In the genomic region with DNA sequence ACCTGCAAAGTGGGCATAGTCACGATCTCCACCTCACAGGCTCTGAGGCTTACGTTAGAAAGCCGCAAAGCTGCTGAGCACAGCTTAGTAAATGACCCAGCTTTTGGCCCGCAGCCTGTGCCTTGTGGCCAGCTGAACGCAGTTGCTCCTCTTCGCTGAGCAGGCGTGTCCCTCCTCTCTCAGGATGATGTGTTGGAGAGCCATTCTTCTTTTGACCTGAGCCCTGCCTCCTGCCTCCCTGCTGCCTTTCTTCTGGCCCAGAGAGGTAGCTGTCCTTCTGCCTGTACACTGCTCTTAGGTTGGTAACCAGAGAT, we compare ENCODE assay signal across 8 cellular contexts. TPM values are rescaled to one million over a fixed set of nuclear protein-coding genes. Genes with fewer than 3 reads are reported as not detected.
DNase-seq lines count a peak whose midpoint lies in the region; ATAC-seq and TF ChIP-seq lines count a peak whose summit lies in the region.

No MANE protein-coding gene starts in this region.

- TF ChIP-seq CTCF in brain microvascular endothelial cell (IDR thresholded peaks at IDR 0.05; ENCODE audit: low read depth, low read length, missing control alignments) (no peak), stomach (IDR thresholded peaks at IDR 0.05) (no peak)

- in situ Hi-C loops in brain microvascular endothelial cell (cut with HindIII; ENCODE audit: low pct_ligation_motif_present, low sequenced_read_pairs) = no loop called here

- CTCF ChIA-PET in activated CD8-positive, alpha-beta memory T cell treated with anti-CD3 and anti-CD28 coated beads, Interleukin-2, amount 10 ng/mL, durations not matched to agents 7 days and 5 days (lab: Charles Lee) = interaction anchor here (2.2 to 2.7 kb wide), 3 partner anchors 21 to 54 kb away, joined by 8 to 20 read pairs (median 8); no protein-coding TSS in a partner anchor

- WGBS in stomach, 5 donors = 35 to 54% (median 52%) methylated on average over 4 to 7 of the region's 7 CpGs

- H3K27ac Mint-ChIP-seq in activated CD8-positive, alpha-beta memory T cell treated with anti-CD3 and anti-CD28 coated beads, Interleukin-2, amount 10 ng/mL, durations not matched to agents 7 days and 5 days = no peak overlapping the region

- TF ChIP-seq POLR2A in stomach (IDR thresholded peaks at IDR 0.05) = no peak

- H3K4me3 Mint-ChIP-seq in activated CD8-positive, alpha-beta memory T cell treated with anti-CD3 and anti-CD28 coated beads, Interleukin-2, amount 10 ng/mL, durations not matched to agents 7 days and 5 days = no peak overlapping the region

- no peak for ATAC-seq in HG03442 (IDR thresholded peaks at IDR 0.05; ENCODE audit: unreplicated experiment)
- no peak for ATAC-seq in activated CD8-positive, alpha-beta memory T cell treated with anti-CD3 and anti-CD28 coated beads, Interleukin-2, amount 10 ng/mL, durations not matched to agents 7 days and 5 days

- no peaks in the 10 kb centered on the region for H3K9me3 ChIP-seq in stomach

- DNase-seq in HCEC 1CT = peak; percentile 75
- DNase-seq in brain microvascular endothelial cell = peak; percentile 52
- peak; percentile 82 for DNase-seq in kidney glomerular epithelial cell (lab: John Stamatoyannopoulos, UW)
- peak; percentile 41 for DNase-seq in stomach
- no peak for DNase-seq in KG1 (lab: John Stamatoyannopoulos, UW)
- no peak for DNase-seq in activated CD4-positive, alpha-beta T cell treated with anti-CD3 and anti-CD28 coated beads, Interleukin-2, amount 50 U/mL, for 4 hours
- no peak for DNase-seq in activated CD8-positive, alpha-beta memory T cell treated with anti-CD3 and anti-CD28 coated beads, Interleukin-2, amount 10 ng/mL, durations not matched to agents 7 days and 5 days

- no peak for TF ChIP-seq EP300 in stomach (IDR thresholded peaks at IDR 0.05)

- H3K36me3 ChIP-seq in brain microvascular endothelial cell (replicated peaks) (peaks cover 44% of the 10 kb centered on the region), stomach (peaks cover 21 to 43% (median 28%) of the 10 kb centered on the region in 4 donors)

- H3K4me3 ChIP-seq in brain microvascular endothelial cell (ENCODE audit: low read depth, low read length) = no peak overlapping the region
- H3K4me3 ChIP-seq in stomach = no peak overlapping the region

- no peak overlapping the region for H3K27ac ChIP-seq in brain microvascular endothelial cell
- H3K27ac ChIP-seq in stomach = peak overlapping the region in 4 of 5 donors; percentile 57 to 87 (median 70)

- H3K27me3 Mint-ChIP-seq in activated CD8-positive, alpha-beta memory T cell treated with anti-CD3 and anti-CD28 coated beads, Interleukin-2, amount 10 ng/mL, durations not matched to agents 7 days and 5 days = no peaks in the 10 kb centered on the region

- H3K9me3 Mint-ChIP-seq in activated CD8-positive, alpha-beta memory T cell treated with anti-CD3 and anti-CD28 coated beads, Interleukin-2, amount 10 ng/mL, durations not matched to agents 7 days and 5 days (ENCODE audit: low read depth) = no peaks in the 10 kb centered on the region

- intact Hi-C loops in stomach (cut with DNase I; ENCODE audit: low total_unique reads) = no loop called here

- H3K4me1 Mint-ChIP-seq in activated CD8-positive, alpha-beta memory T cell treated with anti-CD3 and anti-CD28 coated beads, Interleukin-2, amount 10 ng/mL, durations not matched to agents 7 days and 5 days = peaks cover 28% of the 10 kb centered on the region

- peaks cover 43 to 79% (median 63%) of the 10 kb centered on the region in 4 donors for H3K4me1 ChIP-seq in stomach

- H3K27me3 ChIP-seq in brain microvascular endothelial cell (replicated peaks) = no peaks in the 10 kb centered on the region
- no peaks in the 10 kb centered on the region for H3K27me3 ChIP-seq in stomach

- H3K36me3 Mint-ChIP-seq in activated CD8-positive, alpha-beta memory T cell treated with anti-CD3 and anti-CD28 coated beads, Interleukin-2, amount 10 ng/mL, durations not matched to agents 7 days and 5 days = no peaks in the 10 kb centered on the region

RNA-seq across cellular contexts. Expression of a gene that starts 47.6 kb away (rescaled TPM):
- 100 to 1,000 TPM in 4 of 5 donors, 10 to 100 TPM in 1; 33.0 to 738 (median 258) TPM for total RNA-seq in stomach
- 100 to 1,000 TPM; 101 to 941 (median 189) TPM for polyA plus RNA-seq in stomach
- total RNA-seq in activated CD8-positive, alpha-beta memory T cell treated with anti-CD3 and anti-CD28 coated beads, Interleukin-2, amount 10 ng/mL, durations not matched to agents 7 days and 5 days = under 1 TPM; 0.59 to 0.96 TPM

Comparison
In these comparisons a context has a peak if more than half of its experiments do, and no peak if none do; other contexts are left out.
1. DNase-seq: peak in HCEC 1CT (single experiment), brain microvascular endothelial cell (single experiment), kidney glomerular epithelial cell (single experiment) and stomach (single experiment); none in KG1 (single experiment), activated CD4-positive, alpha-beta T cell treated with anti-CD3 and anti-CD28 coated beads, Interleukin-2, amount 50 U/mL, for 4 hours (0 of 2) and activated CD8-positive, alpha-beta memory T cell treated with anti-CD3 and anti-CD28 coated beads, Interleukin-2, amount 10 ng/mL, durations not matched to agents 7 days and 5 days (single experiment).
2. RNA of a gene that starts 47.6 kb away (total RNA-seq): 33.0 to 738 TPM in stomach; 0.59 to 0.96 TPM in activated CD8-positive, alpha-beta memory T cell treated with anti-CD3 and anti-CD28 coated beads, Interleukin-2, amount 10 ng/mL, durations not matched to agents 7 days and 5 days; every median in the first group is over 10 times any median in the second.